In the genomic region with DNA sequence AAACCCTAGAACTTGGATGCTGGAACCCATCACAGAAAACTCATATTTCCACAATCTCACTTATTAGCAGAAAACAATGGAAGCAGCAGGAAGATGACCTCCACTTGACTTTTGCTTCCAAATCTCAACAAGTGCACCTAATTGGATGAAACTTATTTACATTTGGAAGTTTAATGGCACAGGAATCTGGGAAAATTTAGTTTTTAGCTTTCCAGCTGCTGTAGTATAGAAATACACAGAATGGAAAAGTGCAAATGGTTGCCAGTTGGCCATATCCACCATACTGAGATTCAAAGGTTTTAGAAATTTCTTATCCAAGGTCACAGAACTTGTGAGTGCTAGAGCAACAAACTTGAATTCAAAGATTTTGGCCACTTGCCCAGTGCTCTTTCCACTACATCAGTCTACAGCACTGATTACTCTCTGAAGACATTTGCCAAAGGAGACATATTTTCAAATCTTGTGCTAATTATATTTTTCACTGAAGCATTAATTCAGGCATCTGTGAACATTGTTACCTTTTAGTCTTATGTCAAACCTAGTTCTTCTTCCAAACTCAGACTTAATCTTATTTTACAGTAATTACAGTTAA, we compare ENCODE assay signal across 12 cellular contexts. TPM values are rescaled to one million over a fixed set of nuclear protein-coding genes. Genes with fewer than 3 reads are reported as not detected.
A peak's percentile ranks its signal among the peaks of the same experiment; 100 is the strongest.
DNase-seq lines count a peak whose midpoint lies in the region; ATAC-seq, FAIRE-seq and TF ChIP-seq lines count a peak whose summit lies in the region.
"Had no signal": no experiment of that assay in that cellular context is flagged by ENCODE, and none has a peak within 500 bp of the region (broad histone marks: within the 10 kb centered on the region; RNA-seq: fewer than 3 reads in every experiment).

No MANE protein-coding gene starts in this region.

- intact Hi-C loops in K562 (cut with micrococcal nuclease), result no loop called here
- intact Hi-C loops in thyroid gland (cut with DNase I), result no loop called here

- no peaks in the 10 kb centered on the region for H3K9me2 ChIP-seq in hepatocyte (replicated peaks; ENCODE audit: insufficient read depth)

- no peaks in the 10 kb centered on the region for H3K9me1 ChIP-seq in K562 (ENCODE audit: control insufficient read depth, insufficient read depth, low read length)

- FAIRE-seq in K562 (lab: Jason Lieb, UNC), result no peak

- H3K36me3 ChIP-seq in K562 (ENCODE audit: control insufficient read depth, insufficient read depth, low read length) (no peaks in the 10 kb centered on the region), hepatocyte (replicated peaks; ENCODE audit: insufficient read depth, low read depth) (no peaks in the 10 kb centered on the region), thyroid gland (no peaks in the 10 kb centered on the region)

- no peak for TF ChIP-seq RAD21 in K562 (CRISPR knock-in tag; conservative IDR thresholded peaks at IDR 0.05 in 1 of 2, IDR thresholded peaks at IDR 0.05 in 1 of 2)

- in situ Hi-C loops in K562 (cut with MboI), result no loop called here

- TF ChIP-seq CTCF in K562 (IDR thresholded peaks at IDR 0.05 in 2 of 3, conservative IDR thresholded peaks at IDR 0.05 in 1 of 3; ENCODE audit: insufficient read depth in 2 of 3, low read depth in 1 of 3, low read length in 3 of 3) (no peak), hepatocyte (IDR thresholded peaks at IDR 0.05; ENCODE audit: poor library complexity) (no peak), thyroid gland (IDR thresholded peaks at IDR 0.05) (no peak)

- CTCF ChIA-PET in K562 (lab: Yijun Ruan, JAX; ENCODE audit: low intra/inter-chr PET ratio), result no interaction called here

- H2AFZ ChIP-seq in K562 (ENCODE audit: low read depth, low read length) (no peak overlapping the region), hepatocyte (no peak overlapping the region)

- POLR2A ChIA-PET in K562 (lab: Yijun Ruan, JAX), result no interaction called here

- TF ChIP-seq EP300 in K562 (IDR thresholded peaks at IDR 0.05; ENCODE audit: low read length), result no peak

- no peaks in the 10 kb centered on the region for H3K79me2 ChIP-seq in K562 (ENCODE audit: control insufficient read depth, insufficient read depth, low read length)
- H3K79me2 ChIP-seq in hepatocyte, result no peaks in the 10 kb centered on the region

- no peak overlapping the region for H3K4me3 ChIP-seq in K562
- H3K4me3 ChIP-seq in hepatocyte, result no peak overlapping the region
- no peak overlapping the region for H3K4me3 ChIP-seq in thyroid gland (replicated peaks in 1 of 3)

- no peak for ATAC-seq in K562
- ATAC-seq: activated CD4-positive, alpha-beta T cell treated with anti-CD3 and anti-CD28 coated beads for 36 hours had no signal

- H4K20me1 ChIP-seq in K562 (replicated peaks; ENCODE audit: control insufficient read depth, insufficient read depth, low read length) (no peaks in the 10 kb centered on the region), hepatocyte (ENCODE audit: insufficient read depth, poor library complexity, severe bottlenecking) (no peaks in the 10 kb centered on the region)

- H3K9ac ChIP-seq in K562 (ENCODE audit: insufficient read depth in 1 of 2, low read depth in 2 of 2, low read length in 2 of 2), result no peak overlapping the region

- H3K27me3 ChIP-seq in K562 (ENCODE audit: control insufficient read depth in 2 of 2, insufficient read depth in 2 of 2, low read length in 2 of 2) (no peaks in the 10 kb centered on the region), hepatocyte (no peaks in the 10 kb centered on the region), thyroid gland (no peaks in the 10 kb centered on the region)

- H3K4me2 ChIP-seq in K562 (ENCODE audit: insufficient read depth, low read length) (no peak overlapping the region), hepatocyte (no peak overlapping the region)

- no peaks in the 10 kb centered on the region for H3K9me3 ChIP-seq in K562 (replicated peaks; ENCODE audit: control insufficient read depth, insufficient read depth, low read depth, low read length)
- H3K9me3 ChIP-seq in hepatocyte (ENCODE audit: low read depth), result no peaks in the 10 kb centered on the region
- H3K9me3 ChIP-seq in thyroid gland, result no peaks in the 10 kb centered on the region

- H3K4me1 ChIP-seq in K562 (replicated peaks in 1 of 2; ENCODE audit: control insufficient read depth in 2 of 2, insufficient read depth in 2 of 2, low read length in 2 of 2), result no peaks in the 10 kb centered on the region
- no peaks in the 10 kb centered on the region for H3K4me1 ChIP-seq in hepatocyte (ENCODE audit: insufficient read depth)
- H3K4me1 ChIP-seq in thyroid gland, result peaks cover 12 to 14% of the 10 kb centered on the region in 2 donors

- H3K27ac ChIP-seq in K562 (ENCODE audit: extremely low read depth, low read depth, low read length) (no peak overlapping the region), hepatocyte (no peak overlapping the region), thyroid gland (peak overlapping the region in 1 of 3 donors; percentile 39)

- no TSS peak for BruUV-seq in K562 (replicated peaks; lab: Mats Ljungman, UMichigan)

- TF ChIP-seq POLR2A in K562 (conservative IDR thresholded peaks at IDR 0.05) (no peak), thyroid gland (IDR thresholded peaks at IDR 0.05) (no peak)

- peak; percentile 7 for DNase-seq in NCI-H345 (lab: John Stamatoyannopoulos, UW)
- no peak for DNase-seq in NCI-H345 treated with DMSO at 0.1 percent for 48 hours (lab: John Stamatoyannopoulos, UW; ENCODE audit: unreplicated experiment)
- DNase-seq in K562 (ENCODE audit: extremely low read depth in 1 of 4, low spot score in 3 of 4), result no peak
- peak; percentile 32 for DNase-seq in hepatocyte (ENCODE audit: low spot score)
- peak; percentile 68 to 75 for DNase-seq in thyroid gland
- DNase-seq in GM03348 (ENCODE audit: low spot score), result no peak
- no peak for DNase-seq in NOMO-1 treated with dmso at 0.1 percent for 144 hours (lab: John Stamatoyannopoulos, UW; ENCODE audit: unreplicated experiment)
- DNase-seq in NCI-H1436 (lab: John Stamatoyannopoulos, UW), result no peak
- DNase-seq: activated CD4-positive, alpha-beta T cell treated with anti-CD3 and anti-CD28 coated beads for 36 hours; activated T-cell treated with anti-CD3 and anti-CD28 coated beads, Interleukin-2, amount 50 U/mL, for 48 hours; hippocampal formation; occipital lobe had no signal

TF ChIP-seq in K562, 482 proteins besides CTCF, POLR2A, EP300 and RAD21 (continues in another document):
- TF ChIP-seq KDM5B (IDR thresholded peaks at IDR 0.05; ENCODE audit: insufficient replicate concordance, low read depth, low read length), result no peak
- TF ChIP-seq MTA1 (IDR thresholded peaks at IDR 0.05; ENCODE audit: borderline replicate concordance), result no peak
- no peak for TF ChIP-seq HDGF (IDR thresholded peaks at IDR 0.05)
- TF ChIP-seq, protein P1, sequence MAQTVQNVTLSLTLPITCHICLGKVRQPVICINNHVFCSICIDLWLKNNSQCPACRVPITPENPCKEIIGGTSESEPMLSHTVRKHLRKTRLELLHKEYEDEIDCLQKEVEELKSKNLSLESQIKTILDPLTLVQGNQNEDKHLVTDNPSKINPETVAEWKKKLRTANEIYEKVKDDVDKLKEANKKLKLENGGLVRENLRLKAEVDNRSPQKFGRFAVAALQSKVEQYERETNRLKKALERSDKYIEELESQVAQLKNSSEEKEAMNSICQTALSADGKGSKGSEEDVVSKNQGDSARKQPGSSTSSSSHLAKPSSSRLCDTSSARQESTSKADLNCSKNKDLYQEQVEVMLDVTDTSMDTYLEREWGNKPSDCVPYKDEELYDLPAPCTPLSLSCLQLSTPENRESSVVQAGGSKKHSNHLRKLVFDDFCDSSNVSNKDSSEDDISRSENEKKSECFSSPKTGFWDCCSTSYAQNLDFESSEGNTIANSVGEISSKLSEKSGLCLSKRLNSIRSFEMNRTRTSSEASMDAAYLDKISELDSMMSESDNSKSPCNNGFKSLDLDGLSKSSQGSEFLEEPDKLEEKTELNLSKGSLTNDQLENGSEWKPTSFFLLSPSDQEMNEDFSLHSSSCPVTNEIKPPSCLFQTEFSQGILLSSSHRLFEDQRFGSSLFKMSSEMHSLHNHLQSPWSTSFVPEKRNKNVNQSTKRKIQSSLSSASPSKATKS (CRISPR knock-in tag; IDR thresholded peaks at IDR 0.05), result no peak
- TF ChIP-seq, protein P2, sequence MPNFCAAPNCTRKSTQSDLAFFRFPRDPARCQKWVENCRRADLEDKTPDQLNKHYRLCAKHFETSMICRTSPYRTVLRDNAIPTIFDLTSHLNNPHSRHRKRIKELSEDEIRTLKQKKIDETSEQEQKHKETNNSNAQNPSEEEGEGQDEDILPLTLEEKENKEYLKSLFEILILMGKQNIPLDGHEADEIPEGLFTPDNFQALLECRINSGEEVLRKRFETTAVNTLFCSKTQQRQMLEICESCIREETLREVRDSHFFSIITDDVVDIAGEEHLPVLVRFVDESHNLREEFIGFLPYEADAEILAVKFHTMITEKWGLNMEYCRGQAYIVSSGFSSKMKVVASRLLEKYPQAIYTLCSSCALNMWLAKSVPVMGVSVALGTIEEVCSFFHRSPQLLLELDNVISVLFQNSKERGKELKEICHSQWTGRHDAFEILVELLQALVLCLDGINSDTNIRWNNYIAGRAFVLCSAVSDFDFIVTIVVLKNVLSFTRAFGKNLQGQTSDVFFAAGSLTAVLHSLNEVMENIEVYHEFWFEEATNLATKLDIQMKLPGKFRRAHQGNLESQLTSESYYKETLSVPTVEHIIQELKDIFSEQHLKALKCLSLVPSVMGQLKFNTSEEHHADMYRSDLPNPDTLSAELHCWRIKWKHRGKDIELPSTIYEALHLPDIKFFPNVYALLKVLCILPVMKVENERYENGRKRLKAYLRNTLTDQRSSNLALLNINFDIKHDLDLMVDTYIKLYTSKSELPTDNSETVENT (CRISPR knock-in tag; IDR thresholded peaks at IDR 0.05), result no peak

RNA-seq across cellular contexts. Expression of a gene that starts 9.3 kb away (rescaled TPM):
- total RNA-seq in K562 (2011; cell fraction: chromatin; rRNA removed; ENCODE audit: low replicate concordance), result not detected in 2 replicates
- not detected in 2 replicates for total RNA-seq in K562 (2011; cell fraction: nucleolus; rRNA removed)
- not detected in 2 replicates for total RNA-seq in K562 (2011; cell fraction: nucleoplasm; rRNA removed)
- under 0.01 TPM in 1 of 2 replicates, not detected in the other for total RNA-seq in K562 (2014; rRNA removed)
- not detected in 2 replicates for total RNA-seq in K562 (2014; rRNA removed; fragmentation: Illumina TruSeq; extraction: Trizol)
- not detected in 2 replicates for total RNA-seq in K562 (2015; rRNA removed; fragmentation: Illumina TruSeq; extraction: Trizol)
- 0.16 and 0.25 TPM in 2 replicates for total RNA-seq in K562 (2021)
- polyA plus RNA-seq in K562 (2011; rRNA removed), result not detected in 2 replicates
- not detected in 2 replicates for polyA plus RNA-seq in K562 (2011; cell fraction: cytosol; rRNA removed)
- polyA plus RNA-seq in K562 (2011; cell fraction: nucleus; rRNA removed), result not detected in 2 replicates
- 0.01 TPM in 1 of 2 replicates, not detected in the other for polyA plus RNA-seq in K562 (2012)
- not detected in 2 replicates for polyA plus RNA-seq in K562 (2014; fragmentation: Illumina TruSeq; extraction: Trizol)
- polyA plus RNA-seq in K562 (2014; fragmentation: Nextera tagmentation; extraction: Ambion mirVana), result not detected
- not detected in 2 replicates for polyA plus RNA-seq in K562 (2014; rRNA removed)
- polyA minus RNA-seq in K562 (2011; rRNA and poly(A)+ RNA removed), result not detected in 2 replicates
- polyA minus RNA-seq in K562 (2011; cell fraction: cytosol; rRNA and poly(A)+ RNA removed), result not detected in 2 replicates
- 0.13 TPM in 1 of 2 replicates, not detected in the other for polyA minus RNA-seq in K562 (2011; cell fraction: nucleus; rRNA and poly(A)+ RNA removed)
- 67.1 and 69.8 TPM in 2 replicates for total RNA-seq in hepatocyte
- polyA plus RNA-seq in hepatocyte, result 10.6 and 11.0 TPM in 2 replicates
- 100 to 1,000 TPM in 1 of 4 donors, 10 to 100 TPM in 3; 68.3 to 127 (median 84.7) TPM for total RNA-seq in thyroid gland

Comparison
In these comparisons a context has a peak if more than half of its experiments do, and no peak if none do; other contexts are left out.
1. DNase-seq: peak in NCI-H345 (single experiment), hepatocyte (single experiment) and thyroid gland (2 of 2); none in NCI-H345 treated with DMSO at 0.1 percent for 48 hours (single experiment), K562 (0 of 4), GM03348 (single experiment), NOMO-1 treated with dmso at 0.1 percent for 144 hours (single experiment) and NCI-H1436 (single experiment).
2. RNA of a gene that starts 9.3 kb away (total RNA-seq): 68.3 to 127 TPM in thyroid gland and 67.1 to 69.8 TPM in hepatocyte; under 0.01 to 0.25 TPM in K562; every median in the first group is over 10 times any median in the second.